Comparison of ENCODE assay signal across 8 cellular contexts in the genomic region with DNA sequence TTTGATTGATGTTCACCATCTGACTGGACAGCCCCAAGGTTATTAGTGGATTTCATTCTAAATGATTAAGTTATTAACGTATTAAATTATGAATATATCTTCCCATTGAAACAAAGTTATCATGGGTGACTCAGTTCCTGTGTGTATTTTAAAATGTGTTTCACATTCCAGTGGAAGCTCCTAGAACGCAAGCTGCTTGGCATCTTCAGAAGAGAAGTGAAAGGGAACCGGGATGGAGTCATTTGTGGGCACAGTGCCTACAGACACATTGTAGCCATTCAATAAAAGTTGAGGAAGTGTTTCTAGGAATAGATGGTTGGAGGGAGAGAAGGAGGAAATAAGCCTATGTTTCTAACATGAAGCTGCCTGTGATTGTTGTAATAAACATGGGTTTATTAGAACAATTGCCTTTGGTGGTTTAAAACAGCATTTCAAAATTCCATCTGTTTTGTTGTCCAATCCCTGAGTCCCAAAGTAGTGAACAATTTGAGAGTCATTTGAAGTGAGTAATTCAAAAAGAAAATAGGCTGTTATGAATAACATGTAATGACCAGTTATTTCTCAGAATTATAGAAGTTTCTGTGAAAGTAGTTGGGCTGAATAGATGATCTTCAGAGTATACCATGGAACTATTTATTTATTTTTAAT.
A peak's percentile ranks its signal among the peaks of the same experiment; 100 is the strongest.
DNase-seq lines count a peak whose midpoint lies in the region; ATAC-seq and TF ChIP-seq lines count a peak whose summit lies in the region.
"Had no signal": no experiment of that assay in that cellular context is flagged by ENCODE, and none has a peak within 500 bp of the region (broad histone marks: within the 10 kb centered on the region; RNA-seq: fewer than 3 reads in every experiment).

No MANE protein-coding gene starts in this region.

- TF ChIP-seq CTCF in body of pancreas (IDR thresholded peaks at IDR 0.05) (no peak), hepatocyte (IDR thresholded peaks at IDR 0.05; ENCODE audit: poor library complexity) (no peak), thoracic aorta (IDR thresholded peaks at IDR 0.05) (no peak)

- H3K9me3 ChIP-seq in body of pancreas (no peaks in the 10 kb centered on the region), hepatocyte (ENCODE audit: low read depth) (no peaks in the 10 kb centered on the region), thoracic aorta (no peaks in the 10 kb centered on the region)

- no peaks in the 10 kb centered on the region for H3K36me3 ChIP-seq in body of pancreas (replicated peaks in 1 of 2; ENCODE audit: insufficient read depth in 1 of 2, low read depth in 2 of 2)
- H3K36me3 ChIP-seq in hepatocyte (replicated peaks; ENCODE audit: insufficient read depth, low read depth) = no peaks in the 10 kb centered on the region
- no peaks in the 10 kb centered on the region for H3K36me3 ChIP-seq in thoracic aorta

- ATAC-seq in body of pancreas (peak; percentile 63), thoracic aorta (ENCODE audit: insufficient number of reproducible peaks, low FRiP score, low read depth) (peak; percentile 93), HG02840 (IDR thresholded peaks at IDR 0.05; ENCODE audit: low FRiP score, unreplicated experiment) (no peak), GM19328 (IDR thresholded peaks at IDR 0.05; ENCODE audit: unreplicated experiment) (no peak)

- DNase-seq in HS-5 (ENCODE audit: low read depth) = peak; percentile 94
- peak; percentile 37 to 66 (median 42) for DNase-seq in body of pancreas
- DNase-seq in hepatocyte (ENCODE audit: low spot score) = peak; percentile 25
- peak; percentile 44 for DNase-seq in thoracic aorta (ENCODE audit: low spot score)
- no peak for DNase-seq in DMS114 treated with DMSO at 0.1 percent for 48 hours (lab: John Stamatoyannopoulos, UW; ENCODE audit: unreplicated experiment)
- DNase-seq: activated T-cell treated with anti-CD3 and anti-CD28 coated beads, Interleukin-2, amount 50 U/mL, for 1 hour had no signal

- no peak overlapping the region for H3K4me3 ChIP-seq in body of pancreas
- H3K4me3 ChIP-seq in hepatocyte = no peak overlapping the region
- H3K4me3 ChIP-seq in thoracic aorta = peak overlapping the region; percentile 40

- H3K4me1 ChIP-seq in body of pancreas = peaks cover 10% of the 10 kb centered on the region
- H3K4me1 ChIP-seq in hepatocyte (ENCODE audit: insufficient read depth) = no peaks in the 10 kb centered on the region
- H3K4me1 ChIP-seq in thoracic aorta (ENCODE audit: control insufficient read depth in 1 of 2, low read depth in 2 of 2) = peaks cover 6 to 22% of the 10 kb centered on the region in 2 donors

- 29 to 60% methylated on average over 3 of the region's 3 CpGs for WGBS in body of pancreas, 2 donors
- 65% methylated on average over 3 of the region's 3 CpGs for WGBS in hepatocyte (ENCODE audit: low lambda C conversion rate, missing lambda C conversion rate)

- H3K4me2 ChIP-seq in hepatocyte = peak overlapping the region; percentile 3

- TF ChIP-seq POLR2A in body of pancreas (IDR thresholded peaks at IDR 0.05) = no peak

- no peaks in the 10 kb centered on the region for H4K20me1 ChIP-seq in hepatocyte (ENCODE audit: insufficient read depth, poor library complexity, severe bottlenecking)

- no peaks in the 10 kb centered on the region for H3K79me2 ChIP-seq in hepatocyte

- H2AFZ ChIP-seq in hepatocyte = no peak overlapping the region

- intact Hi-C loops in body of pancreas (cut with DNase I) = no loop called here

- no peaks in the 10 kb centered on the region for H3K27me3 ChIP-seq in body of pancreas
- H3K27me3 ChIP-seq in hepatocyte = no peaks in the 10 kb centered on the region
- H3K27me3 ChIP-seq in thoracic aorta (replicated peaks; ENCODE audit: insufficient read depth) = no peaks in the 10 kb centered on the region

- H3K27ac ChIP-seq in body of pancreas = peak overlapping the region in 2 of 4 donors; percentile 17 to 29
- no peak overlapping the region for H3K27ac ChIP-seq in hepatocyte
- peak overlapping the region in 1 of 2 donors; percentile 11 for H3K27ac ChIP-seq in thoracic aorta

- H3K9me2 ChIP-seq in hepatocyte (replicated peaks; ENCODE audit: insufficient read depth) = no peaks in the 10 kb centered on the region

Comparison
In these comparisons a context has a peak if more than half of its experiments do, and no peak if none do; other contexts are left out.
1. ATAC-seq: peak in body of pancreas (single experiment) and thoracic aorta (single experiment); none in HG02840 (single experiment) and GM19328 (single experiment).